ENCODE assay signal across 20 cellular contexts in genomic region chr4:102554988-102555387, GRCh38.
"Had no signal": no experiment of that assay in that cellular context is flagged by ENCODE, and none has a peak within 500 bp of the region (broad histone marks: within the 10 kb centered on the region; RNA-seq: fewer than 3 reads in every experiment).

No MANE protein-coding gene starts in this region.

- H3K9ac ChIP-seq: neural progenitor cell had no signal

- H3K4me3 Mint-ChIP-seq: activated T-cell treated with anti-CD3 and anti-CD28 coated beads, Interleukin-2, amount 50 U/mL, for 72 hours; dendritic cell treated with granulocyte-macrophage colony-stimulating factor and Interleukin-4, amounts not matched to agents 40 ng/mL and 50 ng/mL, for 4 days; naive thymus-derived CD4-positive, alpha-beta T cell; neural progenitor cell; T-helper 1 cell treated with Interleukin-12 subunit alpha and Interleukin-12 subunit beta and Interleukin-4 antibody, amounts not matched to agents 30 μg/mL and 1 μg/mL, for 36 hours had no signal

- ATAC-seq: activated T-cell treated with anti-CD3 and anti-CD28 coated beads, Interleukin-2, amount 50 U/mL, for 72 hours; naive thymus-derived CD4-positive, alpha-beta T cell had no signal

- H3K4me3 ChIP-seq: left lung, mucosa of descending colon, neural progenitor cell, sigmoid colon, thyroid gland had no signal

- H3K9me3 Mint-ChIP-seq: activated T-cell treated with anti-CD3 and anti-CD28 coated beads, Interleukin-2, amount 50 U/mL, for 72 hours; dendritic cell treated with granulocyte-macrophage colony-stimulating factor and Interleukin-4, amounts not matched to agents 40 ng/mL and 50 ng/mL, for 4 days; neural progenitor cell; T-helper 1 cell treated with Interleukin-12 subunit alpha and Interleukin-12 subunit beta and Interleukin-4 antibody, amounts not matched to agents 30 μg/mL and 1 μg/mL, for 36 hours had no signal

- H2AFZ ChIP-seq: neural progenitor cell had no signal

- H3K27ac Mint-ChIP-seq: activated T-cell treated with anti-CD3 and anti-CD28 coated beads, Interleukin-2, amount 50 U/mL, for 72 hours; dendritic cell treated with granulocyte-macrophage colony-stimulating factor and Interleukin-4, amounts not matched to agents 40 ng/mL and 50 ng/mL, for 4 days; neural progenitor cell; T-helper 1 cell treated with Interleukin-12 subunit alpha and Interleukin-12 subunit beta and Interleukin-4 antibody, amounts not matched to agents 30 μg/mL and 1 μg/mL, for 36 hours had no signal

- H3K9me3 ChIP-seq: left lung, mucosa of descending colon, sigmoid colon, thyroid gland had no signal

- DNase-seq: activated CD4-positive, alpha-beta T cell treated with anti-CD3 and anti-CD28 coated beads for 1 hour; activated CD4-positive, alpha-beta T cell treated with anti-CD3 and anti-CD28 coated beads, Interleukin-2, amount 50 U/mL, for 4 hours; activated effector memory CD4-positive, alpha-beta T cell treated with anti-CD3 and anti-CD28 coated beads, Interleukin-2, amount 50 U/mL, for 16 hours; activated naive CD4-positive, alpha-beta T cell treated with anti-CD3 and anti-CD28 coated beads, Interleukin-2, amount 50 U/mL, for 16 hours; activated T-cell treated with anti-CD3 and anti-CD28 coated beads, Interleukin-2, amount 50 U/mL, for 72 hours; effector CD8-positive, alpha-beta T cell; kidney; left lung; mucosa of descending colon; naive thymus-derived CD4-positive, alpha-beta T cell; stimulated activated CD4-positive, alpha-beta T cell treated with anti-CD3 and anti-CD28 coated beads, Interleukin-1b, Interleukin-23, amount 100 ng/mL, for 48 hours; stimulated activated CD8-positive, alpha-beta memory T cell treated with anti-CD3 and anti-CD28 coated beads, Interleukin-4, amount 100 ng/mL, for 48 hours; stimulated activated naive CD4-positive, alpha-beta T cell; thyroid gland had no signal

- H3K27ac ChIP-seq: left lung, neural progenitor cell, thyroid gland, VCaP had no signal

- H3K27me3 ChIP-seq: left lung, neural progenitor cell, sigmoid colon, thyroid gland had no signal

- H3K4me2 ChIP-seq: neural progenitor cell had no signal

- FAIRE-seq: bronchial epithelial cell, kidney had no signal

- H3K27me3 Mint-ChIP-seq: dendritic cell treated with granulocyte-macrophage colony-stimulating factor and Interleukin-4, amounts not matched to agents 40 ng/mL and 50 ng/mL, for 4 days; naive thymus-derived CD4-positive, alpha-beta T cell had no signal

- H3K36me3 ChIP-seq: neural progenitor cell, sigmoid colon, thyroid gland had no signal

- H3K36me3 Mint-ChIP-seq: neural progenitor cell had no signal
